16 cellular contexts compared by ENCODE assay signal in genomic region chr21:46120301-46121285, GRCh38. TPM values are rescaled to one million over a fixed set of nuclear protein-coding genes. Genes with fewer than 3 reads are reported as not detected.
DNase-seq lines count a peak whose midpoint lies in the region; ATAC-seq and TF ChIP-seq lines count a peak whose summit lies in the region.
"Had no signal": no experiment of that assay in that cellular context is flagged by ENCODE, and none has a peak within 500 bp of the region (broad histone marks: within the 10 kb centered on the region; RNA-seq: fewer than 3 reads in every experiment).

No MANE protein-coding gene starts in this region.

- peaks cover 0 to 82% of the 10 kb centered on the region in 2 donors for H3K36me3 ChIP-seq in vagina

- H3K27ac ChIP-seq in vagina, result peak overlapping the region; percentile 44
- H3K27ac ChIP-seq: C4-2B had no signal

- DNase-seq in stimulated activated CD4-positive, alpha-beta T cell treated with anti-CD3 and anti-CD28 coated beads, Interleukin-15, amount 100 ng/mL, for 24 hours, result peak; percentile 0
- no peak for DNase-seq in stimulated activated CD4-positive, alpha-beta T cell treated with anti-CD3 and anti-CD28 coated beads, Interleukin-2, amount 100 ng/mL, for 48 hours
- DNase-seq in ecto neural progenitor cell (ENCODE audit: low spot score) (peak; percentile 39), natural killer cell (peak; percentile 12), vagina (ENCODE audit: extremely low spot score in 2 of 2) (no peak), H4 (ENCODE audit: low spot score) (no peak), SHP77 (lab: John Stamatoyannopoulos, UW) (no peak)
- no peak for DNase-seq in stimulated activated naive CD4-positive, alpha-beta T cell treated with Interleukin-2 at 50 U/mL for 16 hours (lab: John Stamatoyannopoulos, UW)
- DNase-seq: NCI-H1105; NCI-H510A treated with DMSO at 0.1 percent for 48 hours; occipital lobe; stimulated activated CD4-positive, alpha-beta T cell treated with anti-CD3 and anti-CD28 coated beads, Interleukin-2, amount 100 ng/mL, for 24 hours had no signal

- H3K27me3 ChIP-seq in vagina, result no peaks in the 10 kb centered on the region

- no peaks in the 10 kb centered on the region for H3K4me1 Mint-ChIP-seq in natural killer cell

- no peaks in the 10 kb centered on the region for H3K27me3 Mint-ChIP-seq in natural killer cell (ENCODE audit: low read depth in 2 of 2)
- H3K27me3 Mint-ChIP-seq: stimulated activated naive CD8-positive, alpha-beta T cell treated with anti-CD3 and anti-CD28 coated beads, Interleukin-15, Interleukin-2, amounts not matched to agents 100 ng/mL and 50 ng/mL, for 24 hours had no signal

- H3K4me3 ChIP-seq in vagina, result no peak overlapping the region
- H3K4me3 ChIP-seq: lung had no signal

- intact Hi-C loops in natural killer cell (cut with micrococcal nuclease), result no loop called here
- intact Hi-C loops in vagina (cut with DNase I), result no loop called here

- TF ChIP-seq CTCF in natural killer cell (IDR thresholded peaks at IDR 0.05) (no peak), vagina (IDR thresholded peaks at IDR 0.05) (no peak)

- TF ChIP-seq POLR2A in vagina (IDR thresholded peaks at IDR 0.05), result no peak

- H3K4me1 ChIP-seq in vagina, result peaks cover 17% of the 10 kb centered on the region

- no peaks in the 10 kb centered on the region for H3K9me3 Mint-ChIP-seq in natural killer cell
- H3K9me3 Mint-ChIP-seq: stimulated activated naive CD8-positive, alpha-beta T cell treated with anti-CD3 and anti-CD28 coated beads, Interleukin-15, Interleukin-2, amounts not matched to agents 100 ng/mL and 50 ng/mL, for 24 hours had no signal

- no peaks in the 10 kb centered on the region for H3K9me3 ChIP-seq in vagina

- H3K4me3 Mint-ChIP-seq in natural killer cell, result no peak overlapping the region
- H3K4me3 Mint-ChIP-seq: stimulated activated naive CD8-positive, alpha-beta T cell treated with anti-CD3 and anti-CD28 coated beads, Interleukin-15, Interleukin-2, amounts not matched to agents 100 ng/mL and 50 ng/mL, for 24 hours had no signal

- H3K36me3 Mint-ChIP-seq in natural killer cell, result no peaks in the 10 kb centered on the region

- no peak overlapping the region for H3K27ac Mint-ChIP-seq in natural killer cell
- H3K27ac Mint-ChIP-seq: stimulated activated naive CD8-positive, alpha-beta T cell treated with anti-CD3 and anti-CD28 coated beads, Interleukin-15, Interleukin-2, amounts not matched to agents 100 ng/mL and 50 ng/mL, for 24 hours had no signal

- no peak for ATAC-seq in natural killer cell
- ATAC-seq: Panc1 had no signal

RNA-seq across cellular contexts. Expression of gene COL6A2, which starts 22.7 kb away (rescaled TPM):
- 100 to 1,000 TPM in 1 of 3 donors, 10 to 100 TPM in 2; 93.9 to 110 (median 97.2) TPM for total RNA-seq in natural killer cell
- 535 TPM for total RNA-seq in vagina
- total RNA-seq in H4 (2014; rRNA removed; shearing (Covaris generic)), result 38.5 and 53.6 TPM in 2 replicates

RNA-seq across cellular contexts. Expression of gene FTCD, which starts 34.8 kb away (rescaled TPM):
- total RNA-seq in natural killer cell (under 1 TPM in 1 of 3 donors, not detected in 2; 0.34 TPM), vagina (not detected)
- total RNA-seq in H4 (2014; rRNA removed; shearing (Covaris generic)), result 0.41 TPM in 1 of 2 replicates, not detected in the other
- total RNA-seq: occipital lobe had no signal

Comparison
In these comparisons a context has a peak if more than half of its experiments do, and no peak if none do; other contexts are left out.
1. DNase-seq: peak in stimulated activated CD4-positive, alpha-beta T cell treated with anti-CD3 and anti-CD28 coated beads, Interleukin-15, amount 100 ng/mL, for 24 hours (single experiment), ecto neural progenitor cell (single experiment) and natural killer cell (single experiment); none in stimulated activated CD4-positive, alpha-beta T cell treated with anti-CD3 and anti-CD28 coated beads, Interleukin-2, amount 100 ng/mL, for 48 hours (0 of 2), vagina (0 of 2), H4 (single experiment), stimulated activated naive CD4-positive, alpha-beta T cell treated with Interleukin-2 at 50 U/mL for 16 hours (single experiment) and SHP77 (0 of 2).